ENCODE assay signal across 1 cellular context in the genomic region with DNA sequence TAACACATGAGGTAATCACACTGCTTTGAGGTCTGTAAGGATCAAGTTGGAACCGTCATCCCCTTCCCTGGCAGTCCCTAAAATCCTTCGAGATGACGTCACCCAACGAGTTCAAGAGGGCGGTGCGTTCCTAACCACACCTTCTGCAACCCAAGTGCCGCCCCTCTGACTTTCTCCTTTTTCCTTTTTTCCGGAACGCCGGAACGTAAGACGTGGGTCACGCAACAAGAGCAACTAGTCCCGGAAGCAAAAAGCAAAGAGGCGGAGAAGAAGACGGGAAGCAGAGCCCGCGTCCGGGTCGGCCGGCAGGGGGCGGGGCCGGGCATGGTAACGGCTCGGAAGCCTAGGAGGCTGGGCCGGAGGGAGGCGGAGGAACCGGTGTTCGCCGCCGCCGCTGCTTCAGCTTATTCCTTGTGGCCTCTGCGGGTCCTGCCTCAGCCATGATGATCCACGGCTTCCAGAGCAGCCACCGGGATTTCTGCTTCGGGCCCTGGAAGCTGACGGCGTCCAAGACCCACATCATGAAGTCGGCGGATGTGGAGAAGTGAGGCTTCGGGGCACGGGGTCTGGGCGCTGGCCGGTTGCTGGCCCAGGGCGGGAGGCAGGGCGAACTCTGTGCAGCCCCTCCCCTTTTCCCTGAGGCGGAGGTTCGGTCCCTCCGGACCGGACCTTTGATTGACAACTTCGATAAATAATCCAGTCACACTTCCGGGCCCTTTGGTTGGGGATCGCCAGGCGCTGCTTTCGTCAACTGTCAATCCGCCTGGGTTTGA.
A peak's percentile ranks its signal among the peaks of the same experiment; 100 is the strongest.
TF ChIP-seq lines count a peak whose summit lies in the region.

TIPRL (plus strand) TSS at position 325 of the 773 bp plus-strand sequence; CDS start at position 441, 116 bp downstream.

TF ChIP-seq in K562, 482 proteins besides CTCF, POLR2A, EP300 and RAD21 (continued from another document and continues in another):
- TF ChIP-seq PBX2 (CRISPR knock-in tag; IDR thresholded peaks at IDR 0.05; ENCODE audit: low read depth), result peak; percentile 48; the same call in 1 of the 2 replicates
- peak; percentile 94; the same call in 1 of the 2 replicates for TF ChIP-seq PBX2 (tag; conservative IDR thresholded peaks at IDR 0.05; ENCODE audit: low read depth)
- peak; percentile 93 for TF ChIP-seq POLR2H (tag; IDR thresholded peaks at IDR 0.05; ENCODE audit: low read depth)
- TF ChIP-seq IRF2 (CRISPR knock-in tag; IDR thresholded peaks at IDR 0.05), result no peak
- TF ChIP-seq ELK1 (CRISPR knock-in tag; IDR thresholded peaks at IDR 0.05), result no peak
- TF ChIP-seq L3MBTL2 (IDR thresholded peaks at IDR 0.05), result no peak; the same call in 1 of the 2 replicates
- TF ChIP-seq POU5F1 (IDR thresholded peaks at IDR 0.05; ENCODE audit: borderline replicate concordance, low read depth, low read length, partially characterized antibody), result no peak
- TF ChIP-seq NCOR1 (IDR thresholded peaks at IDR 0.05), result no peak; the same call in 1 of the 2 replicates
- no peak for TF ChIP-seq ZNF764 (CRISPR knock-in tag; IDR thresholded peaks at IDR 0.05; ENCODE audit: low read depth)
- TF ChIP-seq GTF2A2 (tag; IDR thresholded peaks at IDR 0.05), result no peak
- TF ChIP-seq CUX1 (CRISPR knock-in tag; IDR thresholded peaks at IDR 0.05), result no peak
- TF ChIP-seq ZNF217 (CRISPR knock-in tag; IDR thresholded peaks at IDR 0.05), result no peak
- TF ChIP-seq, protein P1, sequence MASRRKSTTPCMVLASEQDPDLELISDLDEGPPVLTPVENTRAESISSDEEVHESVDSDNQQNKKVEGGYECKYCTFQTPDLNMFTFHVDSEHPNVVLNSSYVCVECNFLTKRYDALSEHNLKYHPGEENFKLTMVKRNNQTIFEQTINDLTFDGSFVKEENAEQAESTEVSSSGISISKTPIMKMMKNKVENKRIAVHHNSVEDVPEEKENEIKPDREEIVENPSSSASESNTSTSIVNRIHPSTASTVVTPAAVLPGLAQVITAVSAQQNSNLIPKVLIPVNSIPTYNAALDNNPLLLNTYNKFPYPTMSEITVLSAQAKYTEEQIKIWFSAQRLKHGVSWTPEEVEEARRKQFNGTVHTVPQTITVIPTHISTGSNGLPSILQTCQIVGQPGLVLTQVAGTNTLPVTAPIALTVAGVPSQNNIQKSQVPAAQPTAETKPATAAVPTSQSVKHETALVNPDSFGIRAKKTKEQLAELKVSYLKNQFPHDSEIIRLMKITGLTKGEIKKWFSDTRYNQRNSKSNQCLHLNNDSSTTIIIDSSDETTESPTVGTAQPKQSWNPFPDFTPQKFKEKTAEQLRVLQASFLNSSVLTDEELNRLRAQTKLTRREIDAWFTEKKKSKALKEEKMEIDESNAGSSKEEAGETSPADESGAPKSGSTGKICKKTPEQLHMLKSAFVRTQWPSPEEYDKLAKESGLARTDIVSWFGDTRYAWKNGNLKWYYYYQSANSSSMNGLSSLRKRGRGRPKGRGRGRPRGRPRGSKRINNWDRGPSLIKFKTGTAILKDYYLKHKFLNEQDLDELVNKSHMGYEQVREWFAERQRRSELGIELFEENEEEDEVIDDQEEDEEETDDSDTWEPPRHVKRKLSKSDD (conservative IDR thresholded peaks at IDR 0.05; ENCODE audit: low read length), result no peak
- TF ChIP-seq ZBED1 (IDR thresholded peaks at IDR 0.05), result no peak
- peak; percentile 96 for TF ChIP-seq RBBP5 (IDR thresholded peaks at IDR 0.05; ENCODE audit: borderline replicate concordance, insufficient read depth, low read length, poor library complexity, severe bottlenecking)
- TF ChIP-seq ZNF408 (CRISPR knock-in tag; IDR thresholded peaks at IDR 0.05; ENCODE audit: low read depth), result no peak
- TF ChIP-seq MTF1 (CRISPR knock-in tag; IDR thresholded peaks at IDR 0.05; ENCODE audit: borderline replicate concordance), result no peak
- no peak for TF ChIP-seq BRCA1 (IDR thresholded peaks at IDR 0.05)
- TF ChIP-seq BRCA1 (CRISPR knock-in tag; IDR thresholded peaks at IDR 0.05), result no peak
- peak; percentile 61 for TF ChIP-seq ZBTB17 (CRISPR knock-in tag; IDR thresholded peaks at IDR 0.05)
- no peak for TF ChIP-seq ZNF124 (CRISPR knock-in tag; IDR thresholded peaks at IDR 0.05)
- TF ChIP-seq U2AF2 (optimal IDR thresholded peaks at IDR 0.05; ENCODE audit: low read depth, low read length), result no peak
- TF ChIP-seq MNT (conservative IDR thresholded peaks at IDR 0.05), result peak; percentile 76 to 86
- no peak for TF ChIP-seq LEF1 (IDR thresholded peaks at IDR 0.05)
- TF ChIP-seq TEAD2 (tag; IDR thresholded peaks at IDR 0.05), result no peak
- TF ChIP-seq, protein P2, sequence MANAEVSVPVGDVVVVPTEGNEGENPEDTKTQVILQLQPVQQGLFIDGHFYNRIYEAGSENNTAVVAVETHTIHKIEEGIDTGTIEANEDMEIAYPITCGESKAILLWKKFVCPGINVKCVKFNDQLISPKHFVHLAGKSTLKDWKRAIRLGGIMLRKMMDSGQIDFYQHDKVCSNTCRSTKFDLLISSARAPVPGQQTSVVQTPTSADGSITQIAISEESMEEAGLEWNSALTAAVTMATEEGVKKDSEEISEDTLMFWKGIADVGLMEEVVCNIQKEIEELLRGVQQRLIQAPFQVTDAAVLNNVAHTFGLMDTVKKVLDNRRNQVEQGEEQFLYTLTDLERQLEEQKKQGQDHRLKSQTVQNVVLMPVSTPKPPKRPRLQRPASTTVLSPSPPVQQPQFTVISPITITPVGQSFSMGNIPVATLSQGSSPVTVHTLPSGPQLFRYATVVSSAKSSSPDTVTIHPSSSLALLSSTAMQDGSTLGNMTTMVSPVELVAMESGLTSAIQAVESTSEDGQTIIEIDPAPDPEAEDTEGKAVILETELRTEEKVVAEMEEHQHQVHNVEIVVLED (CRISPR knock-in tag; IDR thresholded peaks at IDR 0.05), result peak; percentile 98
- no peak; the same call in 1 of the 2 replicates for TF ChIP-seq DEAF1 (CRISPR knock-in tag; IDR thresholded peaks at IDR 0.05)
- no peak for TF ChIP-seq ZNF583 (CRISPR knock-in tag; IDR thresholded peaks at IDR 0.05)
- no peak for TF ChIP-seq RHOXF2B (CRISPR knock-in tag; conservative IDR thresholded peaks at IDR 0.05)
- no peak for TF ChIP-seq ZNF512 (tag; IDR thresholded peaks at IDR 0.05)
- TF ChIP-seq NBN (IDR thresholded peaks at IDR 0.05; ENCODE audit: low read depth), result peak; percentile 98
- peak; percentile 88 for TF ChIP-seq PHF20 (IDR thresholded peaks at IDR 0.05; ENCODE audit: partially characterized antibody)
- TF ChIP-seq ZNF174 (CRISPR knock-in tag; IDR thresholded peaks at IDR 0.05), result 0 out of 2 replicates have a peak, but pooled peaks have one; percentile 20
- no peak for TF ChIP-seq HSF4 (CRISPR knock-in tag; IDR thresholded peaks at IDR 0.05; ENCODE audit: borderline replicate concordance)
- TF ChIP-seq DACH1 (IDR thresholded peaks at IDR 0.05; ENCODE audit: partially characterized antibody), result no peak
- peak; percentile 81; the same call in 1 of the 2 replicates for TF ChIP-seq ETV5 (CRISPR knock-in tag; IDR thresholded peaks at IDR 0.05; ENCODE audit: low read depth)
